Comparison of ENCODE assay signal across 17 cellular contexts in genomic region chr11:117678651-117679407, GRCh38.
DNase-seq lines count a peak whose midpoint lies in the region; ATAC-seq and TF ChIP-seq lines count a peak whose summit lies in the region.
"Had no signal": no experiment of that assay in that cellular context is flagged by ENCODE, and none has a peak within 500 bp of the region (broad histone marks: within the 10 kb centered on the region; RNA-seq: fewer than 3 reads in every experiment).

No MANE protein-coding gene starts in this region.

- no peaks in the 10 kb centered on the region for H3K4me1 Mint-ChIP-seq in natural killer cell

- H3K36me3 ChIP-seq in hepatocyte (replicated peaks; ENCODE audit: insufficient read depth, low read depth): no peaks in the 10 kb centered on the region
- H3K36me3 ChIP-seq in sigmoid colon: no peaks in the 10 kb centered on the region
- H3K36me3 ChIP-seq: esophagus muscularis mucosa, tibial nerve had no signal

- in situ Hi-C loops in G401 (cut with HindIII; ENCODE audit: low sequenced_read_pairs): no loop called here

- H3K27ac ChIP-seq in hepatocyte: peak overlapping the region; percentile 69
- H3K27ac ChIP-seq in sigmoid colon: no peak overlapping the region
- H3K27ac ChIP-seq: esophagus muscularis mucosa, RWPE1, tibial nerve had no signal

- H2AFZ ChIP-seq in hepatocyte: no peak overlapping the region

- H3K9me2 ChIP-seq in hepatocyte (replicated peaks; ENCODE audit: insufficient read depth): no peaks in the 10 kb centered on the region

- 88% methylated on average over 18 of the region's 18 CpGs for WGBS in hepatocyte (ENCODE audit: low lambda C conversion rate, missing lambda C conversion rate)
- 80 to 90% methylated on average over 18 of the region's 18 CpGs for WGBS in sigmoid colon, 2 donors

- TF ChIP-seq EP300 in sigmoid colon (IDR thresholded peaks at IDR 0.05): no peak

- no peaks in the 10 kb centered on the region for H3K79me2 ChIP-seq in hepatocyte

- no peaks in the 10 kb centered on the region for H3K9me3 Mint-ChIP-seq in natural killer cell
- H3K9me3 Mint-ChIP-seq: activated CD4-positive, alpha-beta memory T cell treated with anti-CD3 and anti-CD28 coated beads for 36 hours had no signal

- peak; percentile 16 for DNase-seq in G401 (ENCODE audit: low spot score)
- peak; percentile 49 for DNase-seq in NCI-H526 treated with DMSO at 0.1 percent for 48 hours (lab: John Stamatoyannopoulos, UW)
- DNase-seq in hepatocyte (ENCODE audit: low spot score): no peak
- DNase-seq in pons (ENCODE audit: low spot score): peak; percentile 91
- no peak for DNase-seq in natural killer cell
- no peak for DNase-seq in activated T-cell treated with anti-CD3 and anti-CD28 coated beads, Interleukin-2, amount 50 U/mL, for 48 hours
- no peak for DNase-seq in sigmoid colon
- no peak for DNase-seq in A172 (ENCODE audit: low spot score)
- DNase-seq: activated CD4-positive, alpha-beta memory T cell treated with anti-CD3 and anti-CD28 coated beads for 36 hours; activated T-cell treated with anti-CD3 and anti-CD28 coated beads, Interleukin-2, amount 50 U/mL, for 1 hour; KBM-7; NCI-H1092; NCI-H2227 treated with DMSO at 0.1 percent for 48 hours had no signal

- H3K9me3 ChIP-seq in hepatocyte (ENCODE audit: low read depth) (no peaks in the 10 kb centered on the region), sigmoid colon (no peaks in the 10 kb centered on the region)
- H3K9me3 ChIP-seq: esophagus muscularis mucosa, tibial nerve had no signal

- no peak overlapping the region for H3K4me2 ChIP-seq in hepatocyte
- H3K4me2 ChIP-seq: smooth muscle cell had no signal

- H4K20me1 ChIP-seq in hepatocyte (ENCODE audit: insufficient read depth, poor library complexity, severe bottlenecking): no peaks in the 10 kb centered on the region

- TF ChIP-seq CTCF in hepatocyte (IDR thresholded peaks at IDR 0.05; ENCODE audit: poor library complexity) (no peak), natural killer cell (IDR thresholded peaks at IDR 0.05) (no peak), sigmoid colon (IDR thresholded peaks at IDR 0.05) (no peak)

- TF ChIP-seq POLR2A in sigmoid colon (IDR thresholded peaks at IDR 0.05): no peak

- H3K27me3 Mint-ChIP-seq in natural killer cell (ENCODE audit: low read depth in 2 of 2): peaks cover 14 to 30% of the 10 kb centered on the region in 2 donors

- peaks cover 22% of the 10 kb centered on the region for H3K27me3 ChIP-seq in hepatocyte
- H3K27me3 ChIP-seq in sigmoid colon: no peaks in the 10 kb centered on the region
- H3K27me3 ChIP-seq: tibial nerve had no signal

- no peak overlapping the region for H3K27ac Mint-ChIP-seq in natural killer cell
- H3K27ac Mint-ChIP-seq: activated CD4-positive, alpha-beta memory T cell treated with anti-CD3 and anti-CD28 coated beads for 36 hours had no signal

- ATAC-seq in natural killer cell: no peak

- no peaks in the 10 kb centered on the region for H3K36me3 Mint-ChIP-seq in natural killer cell
- H3K36me3 Mint-ChIP-seq: activated CD4-positive, alpha-beta memory T cell treated with anti-CD3 and anti-CD28 coated beads for 36 hours had no signal

- H3K4me1 ChIP-seq in hepatocyte (ENCODE audit: insufficient read depth) (peaks cover 20% of the 10 kb centered on the region), sigmoid colon (no peaks in the 10 kb centered on the region)
- H3K4me1 ChIP-seq: esophagus muscularis mucosa, tibial nerve had no signal

- no peak overlapping the region for H3K4me3 Mint-ChIP-seq in natural killer cell
- H3K4me3 Mint-ChIP-seq: activated CD4-positive, alpha-beta memory T cell treated with anti-CD3 and anti-CD28 coated beads for 36 hours had no signal

- H3K4me3 ChIP-seq in hepatocyte (no peak overlapping the region), sigmoid colon (no peak overlapping the region)
- H3K4me3 ChIP-seq: esophagus muscularis mucosa, smooth muscle cell, tibial nerve had no signal

- intact Hi-C loops in natural killer cell (cut with micrococcal nuclease): no loop called here
- intact Hi-C loops in sigmoid colon (cut with DNase I): no loop called here

Comparison
In these comparisons a context has a peak if more than half of its experiments do, and no peak if none do; other contexts are left out.
1. DNase-seq: peak in G401 (single experiment), NCI-H526 treated with DMSO at 0.1 percent for 48 hours (single experiment) and pons (single experiment); none in hepatocyte (single experiment), natural killer cell (single experiment), activated T-cell treated with anti-CD3 and anti-CD28 coated beads, Interleukin-2, amount 50 U/mL, for 48 hours (0 of 2), sigmoid colon (single experiment) and A172 (single experiment).